ENCODE assay signal across 1 cellular context in the genomic region with DNA sequence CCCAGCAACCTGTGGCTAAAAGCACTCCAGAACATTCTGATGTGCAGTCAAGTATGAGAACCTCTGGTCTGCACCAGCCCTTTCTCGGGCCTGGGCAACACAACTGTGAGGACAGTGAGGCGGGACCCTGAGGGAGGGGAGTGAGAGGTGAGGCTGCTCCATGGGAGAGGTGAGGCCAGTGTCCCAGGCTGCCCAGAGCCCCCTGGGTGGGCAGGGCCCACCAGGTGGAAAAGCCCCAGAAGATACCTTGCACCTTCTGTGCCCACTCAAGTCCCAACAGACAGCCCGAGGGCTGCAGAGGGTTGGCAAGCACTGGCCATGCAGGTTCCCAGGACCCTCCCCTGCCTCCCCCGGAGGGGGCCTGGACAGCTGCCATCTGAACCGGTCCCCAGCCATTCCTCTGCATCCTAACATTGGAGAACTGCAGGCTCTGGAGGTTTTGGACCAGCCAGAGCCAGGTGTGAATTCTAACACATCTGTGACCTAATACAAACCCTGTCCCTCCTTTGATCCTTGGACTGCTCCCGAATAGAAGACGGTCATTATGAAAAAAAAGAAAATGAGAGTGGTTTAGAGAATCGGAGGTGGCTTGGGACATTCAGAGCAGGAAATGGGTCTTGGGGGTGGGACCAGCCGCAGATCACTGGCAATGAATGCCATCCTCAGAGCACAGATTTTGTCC.
TF ChIP-seq lines count a peak whose summit lies in the region.

No MANE protein-coding gene starts in this region.

TF ChIP-seq in liver, 16 proteins besides CTCF, POLR2A, EP300 and RAD21 (continued from another document):
- TF ChIP-seq, protein P1, sequence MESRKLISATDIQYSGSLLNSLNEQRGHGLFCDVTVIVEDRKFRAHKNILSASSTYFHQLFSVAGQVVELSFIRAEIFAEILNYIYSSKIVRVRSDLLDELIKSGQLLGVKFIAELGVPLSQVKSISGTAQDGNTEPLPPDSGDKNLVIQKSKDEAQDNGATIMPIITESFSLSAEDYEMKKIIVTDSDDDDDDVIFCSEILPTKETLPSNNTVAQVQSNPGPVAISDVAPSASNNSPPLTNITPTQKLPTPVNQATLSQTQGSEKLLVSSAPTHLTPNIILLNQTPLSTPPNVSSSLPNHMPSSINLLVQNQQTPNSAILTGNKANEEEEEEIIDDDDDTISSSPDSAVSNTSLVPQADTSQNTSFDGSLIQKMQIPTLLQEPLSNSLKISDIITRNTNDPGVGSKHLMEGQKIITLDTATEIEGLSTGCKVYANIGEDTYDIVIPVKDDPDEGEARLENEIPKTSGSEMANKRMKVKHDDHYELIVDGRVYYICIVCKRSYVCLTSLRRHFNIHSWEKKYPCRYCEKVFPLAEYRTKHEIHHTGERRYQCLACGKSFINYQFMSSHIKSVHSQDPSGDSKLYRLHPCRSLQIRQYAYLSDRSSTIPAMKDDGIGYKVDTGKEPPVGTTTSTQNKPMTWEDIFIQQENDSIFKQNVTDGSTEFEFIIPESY (IDR thresholded peaks at IDR 0.05): no peak
- TF ChIP-seq GABPA (IDR thresholded peaks at IDR 0.05 in 1 of 2, conservative IDR thresholded peaks at IDR 0.05 in 1 of 2) (no peak), NR2F2 (IDR thresholded peaks at IDR 0.05) (no peak)
